1 cellular context compared by ENCODE assay signal in the genomic region with DNA sequence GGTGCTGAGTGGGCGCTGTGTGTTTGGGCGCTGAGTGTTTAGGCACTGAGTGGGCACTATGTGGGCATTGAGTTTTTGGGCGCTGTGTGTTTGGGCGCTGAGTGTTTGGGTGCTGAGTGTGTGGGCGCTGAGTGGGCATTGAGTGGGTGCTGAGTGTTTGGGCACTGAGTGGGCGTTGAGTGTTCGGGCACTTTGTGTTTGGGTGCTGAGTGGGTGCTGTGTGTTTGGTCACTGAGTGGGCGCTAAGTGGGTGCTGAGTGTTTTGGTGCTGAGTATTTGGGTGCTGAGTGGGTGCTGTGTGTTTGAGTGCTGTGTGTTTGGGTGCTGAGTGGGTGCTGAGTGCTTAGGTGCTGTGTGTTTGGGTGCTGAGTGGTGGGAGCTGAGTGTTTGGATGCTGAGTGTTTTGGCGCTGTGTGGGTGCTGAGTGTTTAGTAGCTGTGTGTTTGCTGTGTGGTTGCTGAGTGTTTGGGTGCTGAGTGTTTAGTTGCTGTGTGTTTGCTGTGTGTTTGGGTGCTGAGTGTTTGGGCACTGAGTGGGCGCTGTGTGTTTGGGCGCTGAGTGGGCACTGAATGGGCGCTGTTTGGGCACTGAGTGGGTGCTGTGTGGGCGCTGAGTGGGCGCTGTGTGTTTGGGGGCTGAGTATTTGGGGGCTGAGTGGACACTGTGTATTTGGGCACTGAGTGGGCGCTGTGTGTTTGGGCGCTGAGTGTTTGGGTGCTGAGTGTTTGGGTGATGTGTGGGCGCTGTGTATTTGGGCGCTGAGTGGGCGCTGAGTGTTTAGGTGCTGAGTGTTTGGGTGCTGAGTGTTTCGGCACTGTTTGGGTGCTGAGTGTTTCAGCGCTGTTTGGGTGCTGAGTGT.
TF ChIP-seq lines count a peak whose summit lies in the region.

No MANE protein-coding gene starts in this region.

TF ChIP-seq in HEK293, 187 proteins besides CTCF, POLR2A, EP300 and RAD21 (continued from another document and continues in another):
- no peak for TF ChIP-seq ZNF350 (tag by site-specific recombination; IDR thresholded peaks at IDR 0.05)
- TF ChIP-seq ZNF426 (tag by site-specific recombination; IDR thresholded peaks at IDR 0.05): no peak
- TF ChIP-seq, protein P1, sequence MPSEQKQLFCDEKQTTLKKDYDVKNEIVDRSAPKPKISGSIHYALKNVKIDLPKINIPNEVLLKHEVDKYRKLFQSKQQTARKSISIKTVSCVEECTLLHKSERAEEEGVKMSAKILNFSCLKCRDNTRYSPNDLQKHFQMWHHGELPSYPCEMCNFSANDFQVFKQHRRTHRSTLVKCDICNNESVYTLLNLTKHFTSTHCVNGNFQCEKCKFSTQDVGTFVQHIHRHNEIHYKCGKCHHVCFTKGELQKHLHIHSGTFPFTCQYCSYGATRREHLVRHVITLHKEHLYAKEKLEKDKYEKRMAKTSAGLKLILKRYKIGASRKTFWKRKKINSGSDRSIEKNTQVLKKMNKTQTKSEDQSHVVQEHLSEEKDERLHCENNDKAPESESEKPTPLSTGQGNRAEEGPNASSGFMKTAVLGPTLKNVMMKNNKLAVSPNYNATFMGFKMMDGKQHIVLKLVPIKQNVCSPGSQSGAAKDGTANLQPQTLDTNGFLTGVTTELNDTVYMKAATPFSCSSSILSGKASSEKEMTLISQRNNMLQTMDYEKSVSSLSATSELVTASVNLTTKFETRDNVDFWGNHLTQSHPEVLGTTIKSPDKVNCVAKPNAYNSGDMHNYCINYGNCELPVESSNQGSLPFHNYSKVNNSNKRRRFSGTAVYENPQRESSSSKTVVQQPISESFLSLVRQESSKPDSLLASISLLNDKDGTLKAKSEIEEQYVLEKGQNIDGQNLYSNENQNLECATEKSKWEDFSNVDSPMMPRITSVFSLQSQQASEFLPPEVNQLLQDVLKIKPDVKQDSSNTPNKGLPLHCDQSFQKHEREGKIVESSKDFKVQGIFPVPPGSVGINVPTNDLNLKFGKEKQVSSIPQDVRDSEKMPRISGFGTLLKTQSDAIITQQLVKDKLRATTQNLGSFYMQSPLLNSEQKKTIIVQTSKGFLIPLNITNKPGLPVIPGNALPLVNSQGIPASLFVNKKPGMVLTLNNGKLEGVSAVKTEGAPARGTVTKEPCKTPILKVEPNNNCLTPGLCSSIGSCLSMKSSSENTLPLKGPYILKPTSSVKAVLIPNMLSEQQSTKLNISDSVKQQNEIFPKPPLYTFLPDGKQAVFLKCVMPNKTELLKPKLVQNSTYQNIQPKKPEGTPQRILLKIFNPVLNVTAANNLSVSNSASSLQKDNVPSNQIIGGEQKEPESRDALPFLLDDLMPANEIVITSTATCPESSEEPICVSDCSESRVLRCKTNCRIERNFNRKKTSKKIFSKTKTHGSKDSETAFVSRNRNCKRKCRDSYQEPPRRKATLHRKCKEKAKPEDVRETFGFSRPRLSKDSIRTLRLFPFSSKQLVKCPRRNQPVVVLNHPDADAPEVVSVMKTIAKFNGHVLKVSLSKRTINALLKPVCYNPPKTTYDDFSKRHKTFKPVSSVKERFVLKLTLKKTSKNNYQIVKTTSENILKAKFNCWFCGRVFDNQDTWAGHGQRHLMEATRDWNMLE (tag by site-specific recombination; conservative IDR thresholded peaks at IDR 0.05; ENCODE audit: low read depth): no peak
- TF ChIP-seq ZNF529 (tag by site-specific recombination; IDR thresholded peaks at IDR 0.05; ENCODE audit: insufficient replicate concordance): no peak
- no peak for TF ChIP-seq ZNF792 (tag by site-specific recombination; IDR thresholded peaks at IDR 0.05)
- no peak for TF ChIP-seq ZNF202 (tag by site-specific recombination; IDR thresholded peaks at IDR 0.05; ENCODE audit: borderline replicate concordance)
- TF ChIP-seq ZNF785 (tag by site-specific recombination; IDR thresholded peaks at IDR 0.05): no peak
- no peak for TF ChIP-seq YY2 (tag by site-specific recombination; IDR thresholded peaks at IDR 0.05)
- no peak for TF ChIP-seq ZNF324 (tag by site-specific recombination; IDR thresholded peaks at IDR 0.05)
- no peak for TF ChIP-seq ZNF366 (tag by site-specific recombination; conservative IDR thresholded peaks at IDR 0.05)
- TF ChIP-seq ZNF223 (tag by site-specific recombination; IDR thresholded peaks at IDR 0.05): no peak
- TF ChIP-seq, protein P2, sequence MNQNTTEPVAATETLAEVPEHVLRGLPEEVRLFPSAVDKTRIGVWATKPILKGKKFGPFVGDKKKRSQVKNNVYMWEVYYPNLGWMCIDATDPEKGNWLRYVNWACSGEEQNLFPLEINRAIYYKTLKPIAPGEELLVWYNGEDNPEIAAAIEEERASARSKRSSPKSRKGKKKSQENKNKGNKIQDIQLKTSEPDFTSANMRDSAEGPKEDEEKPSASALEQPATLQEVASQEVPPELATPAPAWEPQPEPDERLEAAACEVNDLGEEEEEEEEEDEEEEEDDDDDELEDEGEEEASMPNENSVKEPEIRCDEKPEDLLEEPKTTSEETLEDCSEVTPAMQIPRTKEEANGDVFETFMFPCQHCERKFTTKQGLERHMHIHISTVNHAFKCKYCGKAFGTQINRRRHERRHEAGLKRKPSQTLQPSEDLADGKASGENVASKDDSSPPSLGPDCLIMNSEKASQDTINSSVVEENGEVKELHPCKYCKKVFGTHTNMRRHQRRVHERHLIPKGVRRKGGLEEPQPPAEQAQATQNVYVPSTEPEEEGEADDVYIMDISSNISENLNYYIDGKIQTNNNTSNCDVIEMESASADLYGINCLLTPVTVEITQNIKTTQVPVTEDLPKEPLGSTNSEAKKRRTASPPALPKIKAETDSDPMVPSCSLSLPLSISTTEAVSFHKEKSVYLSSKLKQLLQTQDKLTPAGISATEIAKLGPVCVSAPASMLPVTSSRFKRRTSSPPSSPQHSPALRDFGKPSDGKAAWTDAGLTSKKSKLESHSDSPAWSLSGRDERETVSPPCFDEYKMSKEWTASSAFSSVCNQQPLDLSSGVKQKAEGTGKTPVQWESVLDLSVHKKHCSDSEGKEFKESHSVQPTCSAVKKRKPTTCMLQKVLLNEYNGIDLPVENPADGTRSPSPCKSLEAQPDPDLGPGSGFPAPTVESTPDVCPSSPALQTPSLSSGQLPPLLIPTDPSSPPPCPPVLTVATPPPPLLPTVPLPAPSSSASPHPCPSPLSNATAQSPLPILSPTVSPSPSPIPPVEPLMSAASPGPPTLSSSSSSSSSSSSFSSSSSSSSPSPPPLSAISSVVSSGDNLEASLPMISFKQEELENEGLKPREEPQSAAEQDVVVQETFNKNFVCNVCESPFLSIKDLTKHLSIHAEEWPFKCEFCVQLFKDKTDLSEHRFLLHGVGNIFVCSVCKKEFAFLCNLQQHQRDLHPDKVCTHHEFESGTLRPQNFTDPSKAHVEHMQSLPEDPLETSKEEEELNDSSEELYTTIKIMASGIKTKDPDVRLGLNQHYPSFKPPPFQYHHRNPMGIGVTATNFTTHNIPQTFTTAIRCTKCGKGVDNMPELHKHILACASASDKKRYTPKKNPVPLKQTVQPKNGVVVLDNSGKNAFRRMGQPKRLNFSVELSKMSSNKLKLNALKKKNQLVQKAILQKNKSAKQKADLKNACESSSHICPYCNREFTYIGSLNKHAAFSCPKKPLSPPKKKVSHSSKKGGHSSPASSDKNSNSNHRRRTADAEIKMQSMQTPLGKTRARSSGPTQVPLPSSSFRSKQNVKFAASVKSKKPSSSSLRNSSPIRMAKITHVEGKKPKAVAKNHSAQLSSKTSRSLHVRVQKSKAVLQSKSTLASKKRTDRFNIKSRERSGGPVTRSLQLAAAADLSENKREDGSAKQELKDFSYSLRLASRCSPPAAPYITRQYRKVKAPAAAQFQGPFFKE (tag by site-specific recombination; IDR thresholded peaks at IDR 0.05; ENCODE audit: borderline replicate concordance): no peak
- TF ChIP-seq ZNF621 (tag by site-specific recombination; IDR thresholded peaks at IDR 0.05): no peak
- TF ChIP-seq, protein P3, sequence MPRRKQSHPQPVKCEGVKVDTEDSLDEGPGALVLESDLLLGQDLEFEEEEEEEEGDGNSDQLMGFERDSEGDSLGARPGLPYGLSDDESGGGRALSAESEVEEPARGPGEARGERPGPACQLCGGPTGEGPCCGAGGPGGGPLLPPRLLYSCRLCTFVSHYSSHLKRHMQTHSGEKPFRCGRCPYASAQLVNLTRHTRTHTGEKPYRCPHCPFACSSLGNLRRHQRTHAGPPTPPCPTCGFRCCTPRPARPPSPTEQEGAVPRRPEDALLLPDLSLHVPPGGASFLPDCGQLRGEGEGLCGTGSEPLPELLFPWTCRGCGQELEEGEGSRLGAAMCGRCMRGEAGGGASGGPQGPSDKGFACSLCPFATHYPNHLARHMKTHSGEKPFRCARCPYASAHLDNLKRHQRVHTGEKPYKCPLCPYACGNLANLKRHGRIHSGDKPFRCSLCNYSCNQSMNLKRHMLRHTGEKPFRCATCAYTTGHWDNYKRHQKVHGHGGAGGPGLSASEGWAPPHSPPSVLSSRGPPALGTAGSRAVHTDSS (tag by site-specific recombination; IDR thresholded peaks at IDR 0.05): no peak
- no peak for TF ChIP-seq ZNF776 (tag by site-specific recombination; IDR thresholded peaks at IDR 0.05; ENCODE audit: borderline replicate concordance)
- TF ChIP-seq, protein P4, sequence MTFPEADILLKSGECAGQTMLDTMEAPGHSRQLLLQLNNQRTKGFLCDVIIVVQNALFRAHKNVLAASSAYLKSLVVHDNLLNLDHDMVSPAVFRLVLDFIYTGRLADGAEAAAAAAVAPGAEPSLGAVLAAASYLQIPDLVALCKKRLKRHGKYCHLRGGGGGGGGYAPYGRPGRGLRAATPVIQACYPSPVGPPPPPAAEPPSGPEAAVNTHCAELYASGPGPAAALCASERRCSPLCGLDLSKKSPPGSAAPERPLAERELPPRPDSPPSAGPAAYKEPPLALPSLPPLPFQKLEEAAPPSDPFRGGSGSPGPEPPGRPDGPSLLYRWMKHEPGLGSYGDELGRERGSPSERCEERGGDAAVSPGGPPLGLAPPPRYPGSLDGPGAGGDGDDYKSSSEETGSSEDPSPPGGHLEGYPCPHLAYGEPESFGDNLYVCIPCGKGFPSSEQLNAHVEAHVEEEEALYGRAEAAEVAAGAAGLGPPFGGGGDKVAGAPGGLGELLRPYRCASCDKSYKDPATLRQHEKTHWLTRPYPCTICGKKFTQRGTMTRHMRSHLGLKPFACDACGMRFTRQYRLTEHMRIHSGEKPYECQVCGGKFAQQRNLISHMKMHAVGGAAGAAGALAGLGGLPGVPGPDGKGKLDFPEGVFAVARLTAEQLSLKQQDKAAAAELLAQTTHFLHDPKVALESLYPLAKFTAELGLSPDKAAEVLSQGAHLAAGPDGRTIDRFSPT (tag by site-specific recombination; IDR thresholded peaks at IDR 0.05): peak; percentile 74; the same call in 1 of the 2 replicates
- TF ChIP-seq KLF9 (tag by site-specific recombination; IDR thresholded peaks at IDR 0.05; ENCODE audit: low read depth): no peak
- TF ChIP-seq, protein P5, sequence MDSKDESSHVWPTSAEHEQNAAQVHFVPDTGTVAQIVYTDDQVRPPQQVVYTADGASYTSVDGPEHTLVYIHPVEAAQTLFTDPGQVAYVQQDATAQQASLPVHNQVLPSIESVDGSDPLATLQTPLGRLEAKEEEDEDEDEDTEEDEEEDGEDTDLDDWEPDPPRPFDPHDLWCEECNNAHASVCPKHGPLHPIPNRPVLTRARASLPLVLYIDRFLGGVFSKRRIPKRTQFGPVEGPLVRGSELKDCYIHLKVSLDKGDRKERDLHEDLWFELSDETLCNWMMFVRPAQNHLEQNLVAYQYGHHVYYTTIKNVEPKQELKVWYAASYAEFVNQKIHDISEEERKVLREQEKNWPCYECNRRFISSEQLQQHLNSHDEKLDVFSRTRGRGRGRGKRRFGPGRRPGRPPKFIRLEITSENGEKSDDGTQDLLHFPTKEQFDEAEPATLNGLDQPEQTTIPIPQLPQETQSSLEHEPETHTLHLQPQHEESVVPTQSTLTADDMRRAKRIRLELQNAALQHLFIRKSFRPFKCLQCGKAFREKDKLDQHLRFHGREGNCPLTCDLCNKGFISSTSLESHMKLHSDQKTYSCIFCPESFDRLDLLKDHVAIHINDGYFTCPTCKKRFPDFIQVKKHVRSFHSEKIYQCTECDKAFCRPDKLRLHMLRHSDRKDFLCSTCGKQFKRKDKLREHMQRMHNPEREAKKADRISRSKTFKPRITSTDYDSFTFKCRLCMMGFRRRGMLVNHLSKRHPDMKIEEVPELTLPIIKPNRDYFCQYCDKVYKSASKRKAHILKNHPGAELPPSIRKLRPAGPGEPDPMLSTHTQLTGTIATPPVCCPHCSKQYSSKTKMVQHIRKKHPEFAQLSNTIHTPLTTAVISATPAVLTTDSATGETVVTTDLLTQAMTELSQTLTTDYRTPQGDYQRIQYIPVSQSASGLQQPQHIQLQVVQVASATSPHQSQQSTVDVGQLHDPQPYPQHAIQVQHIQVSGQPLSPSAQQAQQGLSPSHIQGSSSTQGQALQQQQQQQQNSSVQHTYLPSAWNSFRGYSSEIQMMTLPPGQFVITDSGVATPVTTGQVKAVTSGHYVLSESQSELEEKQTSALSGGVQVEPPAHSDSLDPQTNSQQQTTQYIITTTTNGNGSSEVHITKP (tag by site-specific recombination; IDR thresholded peaks at IDR 0.05): no peak
- TF ChIP-seq ZBTB1 (tag by site-specific recombination; IDR thresholded peaks at IDR 0.05): no peak
- 0 out of 2 replicates have a peak, but pooled peaks have one; percentile 22 for TF ChIP-seq ZBTB8A (tag by site-specific recombination; IDR thresholded peaks at IDR 0.05)
- TF ChIP-seq ZNF843 (tag by site-specific recombination; IDR thresholded peaks at IDR 0.05): no peak
- TF ChIP-seq ZNF473 (tag by site-specific recombination; IDR thresholded peaks at IDR 0.05): no peak
- no peak for TF ChIP-seq ZNF292 (tag by site-specific recombination; IDR thresholded peaks at IDR 0.05; ENCODE audit: borderline replicate concordance, low read depth)
- no peak for TF ChIP-seq ZBTB48 (tag by site-specific recombination; IDR thresholded peaks at IDR 0.05)
- TF ChIP-seq ZNF600 (tag by site-specific recombination; IDR thresholded peaks at IDR 0.05): no peak
- TF ChIP-seq SCRT2 (tag by site-specific recombination; IDR thresholded peaks at IDR 0.05): no peak
- peak; percentile 90 for TF ChIP-seq ZSCAN16 (tag by site-specific recombination; IDR thresholded peaks at IDR 0.05)
- TF ChIP-seq ZNF423 (tag by site-specific recombination; IDR thresholded peaks at IDR 0.05): peak; percentile 86; the same call in 1 of the 2 replicates
- no peak for TF ChIP-seq ZXDB (tag by site-specific recombination; IDR thresholded peaks at IDR 0.05)
- TF ChIP-seq, protein P6, sequence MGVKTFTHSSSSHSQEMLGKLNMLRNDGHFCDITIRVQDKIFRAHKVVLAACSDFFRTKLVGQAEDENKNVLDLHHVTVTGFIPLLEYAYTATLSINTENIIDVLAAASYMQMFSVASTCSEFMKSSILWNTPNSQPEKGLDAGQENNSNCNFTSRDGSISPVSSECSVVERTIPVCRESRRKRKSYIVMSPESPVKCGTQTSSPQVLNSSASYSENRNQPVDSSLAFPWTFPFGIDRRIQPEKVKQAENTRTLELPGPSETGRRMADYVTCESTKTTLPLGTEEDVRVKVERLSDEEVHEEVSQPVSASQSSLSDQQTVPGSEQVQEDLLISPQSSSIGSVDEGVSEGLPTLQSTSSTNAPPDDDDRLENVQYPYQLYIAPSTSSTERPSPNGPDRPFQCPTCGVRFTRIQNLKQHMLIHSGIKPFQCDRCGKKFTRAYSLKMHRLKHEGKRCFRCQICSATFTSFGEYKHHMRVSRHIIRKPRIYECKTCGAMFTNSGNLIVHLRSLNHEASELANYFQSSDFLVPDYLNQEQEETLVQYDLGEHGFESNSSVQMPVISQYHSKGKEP (tag by site-specific recombination; IDR thresholded peaks at IDR 0.05): no peak
- no peak for TF ChIP-seq KLF16 (tag by site-specific recombination; IDR thresholded peaks at IDR 0.05)
- TF ChIP-seq ZNF571 (tag by site-specific recombination; IDR thresholded peaks at IDR 0.05): no peak
- TF ChIP-seq ZNF169 (tag by site-specific recombination; IDR thresholded peaks at IDR 0.05): no peak
- no peak for TF ChIP-seq ZNF837 (tag by site-specific recombination; IDR thresholded peaks at IDR 0.05)
- TF ChIP-seq MEIS1 (CRISPR knock-in tag; IDR thresholded peaks at IDR 0.05; ENCODE audit: borderline replicate concordance): no peak
